Comparison of ENCODE assay signal across 9 cellular contexts in genomic region chr1:116379057-116379630, GRCh38. TPM values are rescaled to one million over a fixed set of nuclear protein-coding genes. Genes with fewer than 3 reads are reported as not detected.
A peak's percentile ranks its signal among the peaks of the same experiment; 100 is the strongest.
DNase-seq lines count a peak whose midpoint lies in the region; ATAC-seq and TF ChIP-seq lines count a peak whose summit lies in the region.
"Had no signal": no experiment of that assay in that cellular context is flagged by ENCODE, and none has a peak within 500 bp of the region (broad histone marks: within the 10 kb centered on the region; RNA-seq: fewer than 3 reads in every experiment).

No MANE protein-coding gene starts in this region.

- no peaks in the 10 kb centered on the region for H3K9me3 ChIP-seq in skeletal muscle satellite cell (replicated peaks; ENCODE audit: low read length)

- POLR2A ChIA-PET in activated CD8-positive, alpha-beta T cell treated with anti-CD3 and anti-CD28 coated beads for 36 hours (lab: Charles Lee), result no interaction called here

- H3K36me3 ChIP-seq in skeletal muscle satellite cell (ENCODE audit: insufficient read depth, low read length), result no peaks in the 10 kb centered on the region

- no peaks in the 10 kb centered on the region for H3K9me3 Mint-ChIP-seq in activated CD8-positive, alpha-beta T cell treated with anti-CD3 and anti-CD28 coated beads for 36 hours

- no peaks in the 10 kb centered on the region for H3K27me3 Mint-ChIP-seq in activated CD8-positive, alpha-beta T cell treated with anti-CD3 and anti-CD28 coated beads for 36 hours

- peak overlapping the region; percentile 38 for H3K4me3 ChIP-seq in GM12865 (ENCODE audit: low read depth, low read length)
- no peak overlapping the region for H3K4me3 ChIP-seq in skeletal muscle satellite cell (ENCODE audit: low read length)

- intact Hi-C loops in activated CD8-positive, alpha-beta T cell treated with anti-CD3 and anti-CD28 coated beads for 36 hours (cut with micrococcal nuclease), result loop anchor here (10.0 kb wide), 1 partner anchor 376 kb away; the partner anchor contains the start of gene CD2
- intact Hi-C loops in left ventricle myocardium superior (cut with micrococcal nuclease), result no loop called here

- H3K4me3 Mint-ChIP-seq in activated CD8-positive, alpha-beta T cell treated with anti-CD3 and anti-CD28 coated beads for 36 hours, result peak overlapping the region; percentile 16

- peak overlapping the region; percentile 90 for H3K27ac Mint-ChIP-seq in activated CD8-positive, alpha-beta T cell treated with anti-CD3 and anti-CD28 coated beads for 36 hours

- H3K4me2 ChIP-seq in skeletal muscle satellite cell (ENCODE audit: low read length), result peak overlapping the region; percentile 87

- TF ChIP-seq CTCF in GM12865 (IDR thresholded peaks at IDR 0.05; ENCODE audit: insufficient read depth, low read depth, low read length, missing control alignments), result no peak
- TF ChIP-seq CTCF in activated CD8-positive, alpha-beta T cell treated with anti-CD3 and anti-CD28 coated beads for 36 hours (IDR thresholded peaks at IDR 0.05), result no peak

- CTCF ChIA-PET in activated CD8-positive, alpha-beta T cell treated with anti-CD3 and anti-CD28 coated beads for 36 hours (lab: Charles Lee), result interaction anchor here (2.0 kb wide), 1 partner anchor 105 kb away, joined by 4 read pairs; no protein-coding TSS in a partner anchor

- H3K4me1 ChIP-seq in skeletal muscle satellite cell (ENCODE audit: control insufficient read depth, insufficient read depth, low read length), result peaks cover 49% of the 10 kb centered on the region

- H3K4me1 Mint-ChIP-seq in activated CD8-positive, alpha-beta T cell treated with anti-CD3 and anti-CD28 coated beads for 36 hours (ENCODE audit: low read depth), result peaks cover 88% of the 10 kb centered on the region

- H3K36me3 Mint-ChIP-seq in activated CD8-positive, alpha-beta T cell treated with anti-CD3 and anti-CD28 coated beads for 36 hours (ENCODE audit: low read depth), result peaks cover 64% of the 10 kb centered on the region

- no peak overlapping the region for H3K9ac ChIP-seq in skeletal muscle satellite cell (ENCODE audit: low read depth, low read length)

- no peak for DNase-seq in GM12865 (ENCODE audit: low read depth)
- DNase-seq in activated CD8-positive, alpha-beta T cell treated with anti-CD3 and anti-CD28 coated beads for 36 hours, result no peak
- DNase-seq in left ventricle myocardium superior, result peak; percentile 61
- DNase-seq in central memory CD4-positive, alpha-beta T cell, result no peak
- DNase-seq in NCI-H1694 (lab: John Stamatoyannopoulos, UW), result no peak
- DNase-seq: retina had no signal

- ATAC-seq in activated CD8-positive, alpha-beta T cell treated with anti-CD3 and anti-CD28 coated beads for 36 hours, result no peak
- peak; percentile 27 for ATAC-seq in left ventricle myocardium superior
- no peak for ATAC-seq in HG03045 (IDR thresholded peaks at IDR 0.05; ENCODE audit: unreplicated experiment)
- no peak for ATAC-seq in HG02885 (IDR thresholded peaks at IDR 0.05; ENCODE audit: poor library complexity, unreplicated experiment)

- no peaks in the 10 kb centered on the region for H3K27me3 ChIP-seq in skeletal muscle satellite cell (ENCODE audit: control insufficient read depth, insufficient read depth, low read length)

RNA-seq across cellular contexts. Expression of gene ATP1A1, which starts 6.1 kb away (rescaled TPM):
- 100 to 1,000 TPM; 201 to 202 TPM for total RNA-seq in activated CD8-positive, alpha-beta T cell treated with anti-CD3 and anti-CD28 coated beads for 36 hours
- total RNA-seq in left ventricle myocardium superior, result 269 TPM
- total RNA-seq in skeletal muscle satellite cell (2012; rRNA removed), result 88.2 and 88.7 TPM in 2 replicates
